8 cellular contexts compared by ENCODE assay signal in genomic region chr16:29961479-29962343, GRCh38. TPM values are rescaled to one million over a fixed set of nuclear protein-coding genes. Genes with fewer than 3 reads are reported as not detected.
DNase-seq lines count a peak whose midpoint lies in the region; ATAC-seq and TF ChIP-seq lines count a peak whose summit lies in the region.

TMEM219 (plus strand) TSS chr16:29962079; CDS start chr16:29963144, 1,065 bp downstream.

- no peak for TF ChIP-seq POLR2A in stomach (IDR thresholded peaks at IDR 0.05)

- peak; percentile 89 for ATAC-seq in DND-41 (ENCODE audit: insufficient read depth, low read depth)

- H3K4me3 ChIP-seq in DND-41 (ENCODE audit: low read depth in 1 of 2, low read length in 2 of 2) (peak within 1 kb of the TSS; percentile 29 to 88; a peak in 3 of 4 replicates), GM23248 (peak within 1 kb of the TSS; percentile 78), LNCaP clone FGC (ENCODE audit: low read depth, low read length) (peak within 1 kb of the TSS; percentile 66), neural cell (ENCODE audit: low read length) (peak within 1 kb of the TSS; percentile 88), stomach (peak within 1 kb of the TSS; percentile 66 to 79 (median 70))

- H2AFZ ChIP-seq in DND-41 (ENCODE audit: low read depth, low read length) (peak within 1 kb of the TSS; percentile 94), GM23248 (peak within 1 kb of the TSS; percentile 77), neural cell (ENCODE audit: low read depth, low read length) (peak within 1 kb of the TSS; percentile 88)

- TF ChIP-seq RAD21 in neural cell (conservative IDR thresholded peaks at IDR 0.05): peak; percentile 54

- H3K4me2 ChIP-seq in DND-41 (ENCODE audit: insufficient read depth, low read length): peak within 1 kb of the TSS; percentile 97
- H3K4me2 ChIP-seq in GM23248 (ENCODE audit: unreplicated experiment): peak within 1 kb of the TSS; percentile 95
- peak within 1 kb of the TSS; percentile 84 for H3K4me2 ChIP-seq in neural cell (ENCODE audit: low read length)

- no peaks in the 10 kb centered on the region for H3F3A ChIP-seq in GM23248 (ENCODE audit: insufficient read depth)
- no peaks in the 10 kb centered on the region for H3F3A ChIP-seq in neural cell (ENCODE audit: insufficient read depth, low read length, poor library complexity, severe bottlenecking)

- WGBS in GM23248 (ENCODE audit: low coverage in 1 of 2, low lambda C conversion rate in 2 of 2, missing lambda C conversion rate in 2 of 2), 2 experiments: 1 to 3% methylated on average over 33 to 69 of the region's 75 CpGs
- 0 to 1% (median 1%) methylated on average over 27 to 75 of the region's 75 CpGs for WGBS in stomach, 5 donors

- H3K27me3 ChIP-seq in DND-41 (ENCODE audit: insufficient read depth, low read length, poor library complexity) (no peaks in the 10 kb centered on the region), GM23248 (replicated peaks; ENCODE audit: insufficient read depth) (no peaks in the 10 kb centered on the region), neural cell (ENCODE audit: insufficient read depth, low read depth, low read length) (no peaks in the 10 kb centered on the region), stomach (no peaks in the 10 kb centered on the region)

- H3K9me2 ChIP-seq in GM23248 (ENCODE audit: insufficient read depth): no peaks in the 10 kb centered on the region
- no peaks in the 10 kb centered on the region for H3K9me2 ChIP-seq in neural cell (ENCODE audit: insufficient read depth, low read length)

- peaks cover 8% of the 10 kb centered on the region for H3K79me2 ChIP-seq in DND-41 (ENCODE audit: insufficient read depth, low read length)
- H3K79me2 ChIP-seq in GM23248 (ENCODE audit: insufficient read depth): peaks cover 23% of the 10 kb centered on the region
- H3K79me2 ChIP-seq in neural cell (replicated peaks; ENCODE audit: insufficient read depth, low read length): no peaks in the 10 kb centered on the region

- peak within 1 kb of the TSS; percentile 63 for H3K9ac ChIP-seq in DND-41 (ENCODE audit: low read depth, low read length)
- H3K9ac ChIP-seq in GM23248: peak within 1 kb of the TSS; percentile 87
- H3K9ac ChIP-seq in neural cell (ENCODE audit: low read length): peak within 1 kb of the TSS; percentile 82

- peak; percentile 95 for DNase-seq in DND-41
- DNase-seq in GM23248: peak; percentile 94
- DNase-seq in LNCaP clone FGC (ENCODE audit: low read depth): peak; percentile 58
- DNase-seq in SHP77 (lab: John Stamatoyannopoulos, UW): peak; percentile 85 to 93
- DNase-seq in activated effector memory CD4-positive, alpha-beta T cell treated with Interleukin-2 at 50 U/mL for 16 hours: peak; percentile 94
- peak; percentile 64 for DNase-seq in fibroblast of the conjunctiva (ENCODE audit: low read depth)
- DNase-seq in stomach: peak; percentile 93

- H4K20me1 ChIP-seq in DND-41 (ENCODE audit: insufficient read depth, low read length) (no peaks in the 10 kb centered on the region), GM23248 (ENCODE audit: insufficient read depth) (no peaks in the 10 kb centered on the region), neural cell (ENCODE audit: insufficient read depth) (no peaks in the 10 kb centered on the region)

- H3K9me3 ChIP-seq in DND-41 (ENCODE audit: insufficient read depth, low read length, severe bottlenecking): no peaks in the 10 kb centered on the region
- H3K9me3 ChIP-seq in GM23248 (ENCODE audit: low read depth): no peaks in the 10 kb centered on the region
- no peaks in the 10 kb centered on the region for H3K9me3 ChIP-seq in neural cell (ENCODE audit: low read length)
- no peaks in the 10 kb centered on the region for H3K9me3 ChIP-seq in stomach

- H3K4me1 ChIP-seq in DND-41 (ENCODE audit: insufficient read depth, low read length): peaks cover 21% of the 10 kb centered on the region
- peaks cover 9% of the 10 kb centered on the region; the same call in 1 of the 2 replicates for H3K4me1 ChIP-seq in GM23248 (ENCODE audit: insufficient read depth)
- H3K4me1 ChIP-seq in stomach: peaks cover 7 to 40% (median 32%) of the 10 kb centered on the region in 4 donors

- TF ChIP-seq EP300 in neural cell (conservative IDR thresholded peaks at IDR 0.05; ENCODE audit: poor library complexity, severe bottlenecking) (peak; percentile 14), stomach (IDR thresholded peaks at IDR 0.05) (no peak)

- H3K27ac ChIP-seq in DND-41 (ENCODE audit: low read length) (peak within 1 kb of the TSS; percentile 88), GM23248 (peak within 1 kb of the TSS; percentile 74), neural cell (ENCODE audit: low read length) (peak within 1 kb of the TSS; percentile 53), stomach (peak within 1 kb of the TSS; percentile 92 to 96 (median 94))

- intact Hi-C loops in stomach (cut with DNase I; ENCODE audit: low total_unique reads): no loop called here

- in situ Hi-C loops in GM23248 (cut with MboI): no loop called here

- TF ChIP-seq CTCF in DND-41 (IDR thresholded peaks at IDR 0.05; ENCODE audit: borderline replicate concordance, extremely low read depth, low read length, poor library complexity, severe bottlenecking): peak; percentile 41
- TF ChIP-seq CTCF in LNCaP clone FGC (IDR thresholded peaks at IDR 0.05; ENCODE audit: control insufficient read depth, extremely low read depth, insufficient read depth): no peak; the same call in 1 of the 2 replicates
- TF ChIP-seq CTCF in neural cell (IDR thresholded peaks at IDR 0.05; ENCODE audit: poor library complexity, severe bottlenecking): peak; percentile 76
- TF ChIP-seq CTCF in stomach (IDR thresholded peaks at IDR 0.05): peak in 5 of 7 experiments; percentile 41 to 69 (median 49)

- peaks cover 5% of the 10 kb centered on the region; the same call in 1 of the 2 replicates for H3K36me3 ChIP-seq in DND-41 (ENCODE audit: insufficient read depth, low read length)
- H3K36me3 ChIP-seq in GM23248 (ENCODE audit: low read depth): no peaks in the 10 kb centered on the region
- H3K36me3 ChIP-seq in neural cell (ENCODE audit: insufficient read depth, low read length): no peaks in the 10 kb centered on the region
- peaks cover 0 to 23% (median 18%) of the 10 kb centered on the region in 4 donors for H3K36me3 ChIP-seq in stomach

TF ChIP-seq in neural cell, 6 proteins besides CTCF, POLR2A, EP300 and RAD21:
- TF ChIP-seq MXI1 (conservative IDR thresholded peaks at IDR 0.05; ENCODE audit: poor library complexity, severe bottlenecking) (peak; percentile 63), TAF1 (IDR thresholded peaks at IDR 0.05; ENCODE audit: low read depth) (no peak), EZH2 (IDR thresholded peaks at IDR 0.05; ENCODE audit: borderline replicate concordance, insufficient read depth, low read length, poor library complexity, severe bottlenecking) (no peak), REST (IDR thresholded peaks at IDR 0.05; ENCODE audit: borderline replicate concordance) (no peak), SMC3 (conservative IDR thresholded peaks at IDR 0.05; ENCODE audit: poor library complexity) (peak; percentile 56), POLR2AphosphoS5 (IDR thresholded peaks at IDR 0.05) (peak; percentile 84)
TF ChIP-seq in neural cell: peak in this region for 3.

RNA-seq across cellular contexts. Expression of gene TMEM219, which starts in this region (rescaled TPM):
- 91.6 and 124 TPM in 2 replicates for total RNA-seq in GM23248 (2014; rRNA removed; shearing (Covaris generic))
- 162 and 166 TPM in 2 replicates for polyA plus RNA-seq in GM23248 (2016; fragmentation: Nextera tagmentation; extraction: Ambion mirVana)
- 154 and 157 TPM in 2 replicates for polyA plus RNA-seq in neural cell
- polyA minus RNA-seq in neural cell: 40.6 and 42.4 TPM in 2 replicates
- 100 to 1,000 TPM in 1 of 5 donors, 10 to 100 TPM in 4; 32.1 to 238 (median 60.5) TPM for total RNA-seq in stomach
- 100 to 1,000 TPM; 190 to 286 (median 212) TPM for polyA plus RNA-seq in stomach

Comparison
In these comparisons a context has a peak if more than half of its experiments do, and no peak if none do; other contexts are left out.
1. Peak in every context shown above with its lines: DNase-seq, ATAC-seq, H3K4me3 ChIP-seq and H3K27ac ChIP-seq.